In the genomic region with DNA sequence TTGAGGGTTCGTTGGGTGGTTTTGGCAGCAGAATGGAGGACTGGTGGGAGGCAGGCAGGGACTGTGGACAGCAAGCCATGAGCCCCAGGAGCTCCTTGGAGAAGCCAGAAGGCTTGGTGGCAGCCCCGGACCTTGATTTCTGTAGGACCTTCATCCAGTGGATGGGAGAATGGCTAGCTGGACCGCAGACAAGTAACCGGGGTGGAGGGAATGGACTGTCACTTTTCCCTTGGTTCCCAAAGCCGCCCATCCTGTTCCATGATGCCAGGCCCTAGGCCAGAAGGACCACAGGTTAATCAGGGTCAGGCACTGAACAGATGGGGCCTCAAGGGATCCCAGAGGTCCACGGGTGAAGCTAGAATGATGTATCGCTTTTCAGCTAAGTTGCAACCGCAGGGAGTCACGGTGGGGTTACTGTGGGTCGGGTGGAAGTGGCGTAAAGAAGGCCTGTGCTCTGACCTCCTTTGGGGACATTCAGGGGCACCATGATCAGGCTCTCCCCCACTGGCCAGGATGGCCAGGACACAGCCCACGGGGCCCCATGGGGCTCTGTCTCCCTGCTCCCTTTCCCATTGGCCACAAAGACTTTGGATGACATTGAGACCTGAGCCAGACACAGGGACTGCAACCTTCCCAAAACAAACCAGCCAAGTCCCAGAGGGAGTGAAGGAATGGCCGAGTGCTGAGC, we compare ENCODE assay signal across 19 cellular contexts.
DNase-seq lines count a peak whose midpoint lies in the region; ATAC-seq and TF ChIP-seq lines count a peak whose summit lies in the region.
"Had no signal": no experiment of that assay in that cellular context is flagged by ENCODE, and none has a peak within 500 bp of the region (broad histone marks: within the 10 kb centered on the region; RNA-seq: fewer than 3 reads in every experiment).

No MANE protein-coding gene starts in this region.

- no peak overlapping the region for H3K4me3 Mint-ChIP-seq in MCF 10A (ENCODE audit: unreplicated experiment)
- H3K4me3 Mint-ChIP-seq: activated naive CD4-positive, alpha-beta T cell treated with anti-CD3 and anti-CD28 coated beads, Interleukin-2, amount 50 U/mL, for 24 hours; CD4-positive, CD25-positive, alpha-beta regulatory T cell; T-helper 17 cell had no signal

- H2AFZ ChIP-seq in mammary epithelial cell (ENCODE audit: low read depth, low read length), result no peak overlapping the region

- H3K9me3 ChIP-seq in mammary epithelial cell (replicated peaks; ENCODE audit: insufficient read depth, low read length) (no peaks in the 10 kb centered on the region), left ventricle myocardium inferior (replicated peaks) (no peaks in the 10 kb centered on the region), transverse colon (no peaks in the 10 kb centered on the region)

- in situ Hi-C loops in mammary epithelial cell (cut with MboI; ENCODE audit: low sequenced_read_pairs in 2 of 2), result no loop called here
- in situ Hi-C loops in transverse colon (cut with MboI; ENCODE audit: low pct_ligation_motif_present in 1 of 4, low pct_unique_long_range_greater_than_20kb in 1 of 4, low sequenced_read_pairs in 3 of 4), result no loop called here

- H3K4me1 Mint-ChIP-seq in MCF 10A (ENCODE audit: insufficient read depth, unreplicated experiment), result peaks cover 24% of the 10 kb centered on the region

- H3K4me1 ChIP-seq in mammary epithelial cell (ENCODE audit: insufficient read depth, low read length) (peaks cover 14% of the 10 kb centered on the region), left ventricle myocardium inferior (peaks cover 59% of the 10 kb centered on the region), transverse colon (peaks cover 0 to 12% (median 6%) of the 10 kb centered on the region in 4 donors)

- dilution Hi-C loops in mammary epithelial cell (cut with HindIII; ENCODE audit: low sequenced_read_pairs), result no loop called here

- no peak overlapping the region for H3K4me3 ChIP-seq in mammary epithelial cell (replicated peaks in 1 of 3; ENCODE audit: insufficient read depth in 1 of 3, low read depth in 2 of 3, low read length in 3 of 3)
- H3K4me3 ChIP-seq in left ventricle myocardium inferior, result no peak overlapping the region
- no peak overlapping the region for H3K4me3 ChIP-seq in transverse colon

- H3K27ac ChIP-seq in mammary epithelial cell (ENCODE audit: insufficient read depth, low read depth, low read length) (no peak overlapping the region), left ventricle myocardium inferior (replicated peaks) (peak overlapping the region; percentile 82), transverse colon (peak overlapping the region in 1 of 4 donors; percentile 34)

- H3K4me2 ChIP-seq in mammary epithelial cell (ENCODE audit: insufficient read depth, low read depth, low read length), result no peak overlapping the region

- WGBS in mammary epithelial cell (ENCODE audit: low coverage, missing lambda C conversion rate), result 84% methylated on average over 12 of the region's 13 CpGs
- 92% methylated on average over 13 of the region's 13 CpGs; no CpG with 5 or more reads in 1 of the 2 donors for WGBS in transverse colon (ENCODE audit: low coverage in 1 of 2), 2 donors

- BruUV-seq in MCF 10A (replicated peaks; lab: Mats Ljungman, UMichigan) (no TSS peak), mammary epithelial cell (replicated peaks; lab: Mats Ljungman, UMichigan) (no TSS peak)

- H3K9ac ChIP-seq in mammary epithelial cell (ENCODE audit: insufficient read depth, low read length), result no peak overlapping the region

- H3K9me3 Mint-ChIP-seq in MCF 10A (ENCODE audit: unreplicated experiment), result no peaks in the 10 kb centered on the region
- H3K9me3 Mint-ChIP-seq: activated naive CD4-positive, alpha-beta T cell treated with anti-CD3 and anti-CD28 coated beads, Interleukin-2, amount 50 U/mL, for 24 hours had no signal

- H3K36me3 ChIP-seq in mammary epithelial cell (ENCODE audit: insufficient read depth, low read length) (no peaks in the 10 kb centered on the region), left ventricle myocardium inferior (no peaks in the 10 kb centered on the region), transverse colon (no peaks in the 10 kb centered on the region)

- TF ChIP-seq POLR2A in transverse colon (IDR thresholded peaks at IDR 0.05), result no peak

- peak; percentile 91 for ATAC-seq in sciatic nerve
- ATAC-seq in HG02798 (IDR thresholded peaks at IDR 0.05; ENCODE audit: poor library complexity, unreplicated experiment), result no peak
- no peak for ATAC-seq in HG03571 (IDR thresholded peaks at IDR 0.05; ENCODE audit: unreplicated experiment)
- ATAC-seq: T-helper 17 cell had no signal

- no peak for TF ChIP-seq EP300 in transverse colon (IDR thresholded peaks at IDR 0.05; ENCODE audit: low read depth)

- CTCF ChIA-PET in MCF 10A (lab: Yijun Ruan, JAX) (interaction anchor here (0.5 to 1.3 kb wide), 3 partner anchors 9 to 28 kb away, joined by 3 to 4 read pairs (median 4); no protein-coding TSS in a partner anchor), mammary epithelial cell (lab: Charles Lee; ENCODE audit: low non-redundant PET) (no interaction called here)

- POLR2A ChIA-PET in MCF 10A (lab: Yijun Ruan, JAX), result interaction anchor here (0.6 to 1.6 kb wide), 3 partner anchors 9 to 274 kb away, joined by 3 to 5 read pairs (median 5); no protein-coding TSS in a partner anchor

- no peak for TF ChIP-seq CTCF in MCF 10A (IDR thresholded peaks at IDR 0.05; ENCODE audit: unreplicated experiment)
- no peak for TF ChIP-seq CTCF in mammary epithelial cell (conservative IDR thresholded peaks at IDR 0.05 in 1 of 2, IDR thresholded peaks at IDR 0.05 in 1 of 2; ENCODE audit: extremely low read depth in 1 of 2, insufficient read depth in 1 of 2, low read depth in 1 of 2, low read length in 2 of 2)
- no peak for TF ChIP-seq CTCF in left ventricle myocardium inferior (IDR thresholded peaks at IDR 0.05; ENCODE audit: borderline replicate concordance)
- TF ChIP-seq CTCF in transverse colon (IDR thresholded peaks at IDR 0.05), result no peak

- H3K79me2 ChIP-seq in mammary epithelial cell (ENCODE audit: insufficient read depth, low read length), result no peaks in the 10 kb centered on the region

- intact Hi-C loops in MCF 10A (cut with micrococcal nuclease), result no loop called here
- intact Hi-C loops in mammary epithelial cell (cut with micrococcal nuclease), result loop anchor here (10.0 kb wide), 1 partner anchor 79 kb away; the partner anchor contains the start of gene ERCC4
- intact Hi-C loops in left ventricle myocardium inferior (cut with micrococcal nuclease), result no loop called here
- intact Hi-C loops in sciatic nerve (cut with DNase I), result no loop called here
- intact Hi-C loops in transverse colon (cut with DNase I; ENCODE audit: low total_unique reads), result no loop called here

- H3K36me3 Mint-ChIP-seq in MCF 10A (ENCODE audit: insufficient read depth, unreplicated experiment), result no peaks in the 10 kb centered on the region
- H3K36me3 Mint-ChIP-seq: activated naive CD4-positive, alpha-beta T cell treated with anti-CD3 and anti-CD28 coated beads, Interleukin-2, amount 50 U/mL, for 24 hours; CD4-positive, CD25-positive, alpha-beta regulatory T cell had no signal

- H3K27ac Mint-ChIP-seq in MCF 10A (ENCODE audit: low read depth, unreplicated experiment), result peak overlapping the region; percentile 77
- H3K27ac Mint-ChIP-seq: activated naive CD4-positive, alpha-beta T cell treated with anti-CD3 and anti-CD28 coated beads, Interleukin-2, amount 50 U/mL, for 24 hours; CD4-positive, CD25-positive, alpha-beta regulatory T cell; T-helper 17 cell had no signal

- no peak for DNase-seq in MCF 10A (ENCODE audit: unreplicated experiment)
- DNase-seq in mammary epithelial cell, result no peak
- DNase-seq in left ventricle myocardium inferior, result peak; percentile 50
- DNase-seq in sciatic nerve (ENCODE audit: low spot score), result no peak
- DNase-seq in transverse colon, result no peak
- no peak for DNase-seq in middle frontal gyrus (ENCODE audit: extremely low spot score, low spot score)
- DNase-seq: 8988T; activated CD8-positive, alpha-beta memory T cell treated with anti-CD3 and anti-CD28 coated beads, Interleukin-2, amount 50 U/mL, for 48 hours; CD4-positive, CD25-positive, alpha-beta regulatory T cell; DND-41; kidney glomerular epithelial cell; MM.1S; NCI-H2107; RPMI8226; stimulated activated CD4-positive, alpha-beta T cell treated with anti-CD3 and anti-CD28 coated beads, Interleukin-4, amount 100 ng/mL, for 24 hours; T-helper 17 cell had no signal

- no peaks in the 10 kb centered on the region for H3K27me3 Mint-ChIP-seq in MCF 10A (ENCODE audit: insufficient read depth, unreplicated experiment)

- H4K20me1 ChIP-seq in mammary epithelial cell (ENCODE audit: insufficient read depth, low read length), result no peaks in the 10 kb centered on the region

- no peaks in the 10 kb centered on the region for H3K27me3 ChIP-seq in mammary epithelial cell (ENCODE audit: insufficient read depth, low read length)
- H3K27me3 ChIP-seq in left ventricle myocardium inferior (ENCODE audit: low read depth), result no peaks in the 10 kb centered on the region
- no peaks in the 10 kb centered on the region for H3K27me3 ChIP-seq in transverse colon
